8 cellular contexts compared by ENCODE assay signal in genomic region chr19:34359140-34359953, GRCh38. TPM values are rescaled to one million over a fixed set of nuclear protein-coding genes. Genes with fewer than 3 reads are reported as not detected.
DNase-seq lines count a peak whose midpoint lies in the region; ATAC-seq and TF ChIP-seq lines count a peak whose summit lies in the region.

No MANE protein-coding gene starts in this region.

- no peaks in the 10 kb centered on the region for H3K9me3 Mint-ChIP-seq in activated naive CD8-positive, alpha-beta T cell treated with anti-CD3 and anti-CD28 coated beads for 36 hours

- peak; percentile 75 for TF ChIP-seq CTCF in GM12872 (IDR thresholded peaks at IDR 0.05; ENCODE audit: insufficient read depth, low read depth, low read length)
- peak; percentile 63 for TF ChIP-seq CTCF in parathyroid adenoma (IDR thresholded peaks at IDR 0.05)
- peak; percentile 36 to 69 (median 42) for TF ChIP-seq CTCF in tibial nerve (IDR thresholded peaks at IDR 0.05)

- H3K27me3 ChIP-seq in parathyroid adenoma (ENCODE audit: control insufficient read depth, insufficient read depth, low read length) (no peaks in the 10 kb centered on the region), tibial nerve (no peaks in the 10 kb centered on the region)

- H3K4me2 ChIP-seq in parathyroid adenoma (ENCODE audit: low read length) = peak overlapping the region; percentile 70

- H3K9ac ChIP-seq in parathyroid adenoma = no peak overlapping the region

- peak overlapping the region; percentile 45 for H3K4me3 ChIP-seq in parathyroid adenoma (ENCODE audit: low read depth, low read length)
- peak overlapping the region; percentile 25 to 59 (median 50) for H3K4me3 ChIP-seq in tibial nerve

- H3K27ac ChIP-seq in parathyroid adenoma = peak overlapping the region; percentile 87
- H3K27ac ChIP-seq in tibial nerve = peak overlapping the region; percentile 71 to 97 (median 87)

- 5 to 7% methylated on average over 39 to 61 of the region's 61 CpGs for WGBS in tibial nerve, 2 donors

- no peaks in the 10 kb centered on the region for H3K79me2 ChIP-seq in parathyroid adenoma

- H3K4me1 ChIP-seq in parathyroid adenoma (peaks cover 12% of the 10 kb centered on the region), tibial nerve (peaks cover 0 to 17% (median 6%) of the 10 kb centered on the region in 4 donors)

- ATAC-seq in HG02642 (IDR thresholded peaks at IDR 0.05; ENCODE audit: poor library complexity, unreplicated experiment) (peak; percentile 94), SK-N-SH treated with all-trans-retinoic acid at 6 μM for 48 hours (peak; percentile 97), Right ventricle myocardium superior (ENCODE audit: poor library complexity) (peak; percentile 97)

- H3K27me3 Mint-ChIP-seq in activated naive CD8-positive, alpha-beta T cell treated with anti-CD3 and anti-CD28 coated beads for 36 hours = no peaks in the 10 kb centered on the region

- peaks cover 36% of the 10 kb centered on the region for H3K4me1 Mint-ChIP-seq in activated naive CD8-positive, alpha-beta T cell treated with anti-CD3 and anti-CD28 coated beads for 36 hours

- H3K27ac Mint-ChIP-seq in activated naive CD8-positive, alpha-beta T cell treated with anti-CD3 and anti-CD28 coated beads for 36 hours = peak overlapping the region; percentile 86

- H3K9me3 ChIP-seq in parathyroid adenoma (ENCODE audit: control insufficient read depth, low read length) (no peaks in the 10 kb centered on the region), tibial nerve (no peaks in the 10 kb centered on the region)

- H3K36me3 Mint-ChIP-seq in activated naive CD8-positive, alpha-beta T cell treated with anti-CD3 and anti-CD28 coated beads for 36 hours = peaks cover 4% of the 10 kb centered on the region

- TF ChIP-seq POLR2A in tibial nerve (IDR thresholded peaks at IDR 0.05) = peak in 1 of 2 donors; percentile 66

- TF ChIP-seq EP300 in tibial nerve (IDR thresholded peaks at IDR 0.05) = peak; percentile 86 to 93

- intact Hi-C loops in Right ventricle myocardium superior (cut with DNase I) = no loop called here

- H3K36me3 ChIP-seq in parathyroid adenoma (ENCODE audit: control insufficient read depth, insufficient read depth, low read length) (no peaks in the 10 kb centered on the region), tibial nerve (peaks cover 0 to 21% (median 0%) of the 10 kb centered on the region in 3 donors)

- H2AFZ ChIP-seq in parathyroid adenoma = peak overlapping the region; percentile 93

- H3K4me3 Mint-ChIP-seq in activated naive CD8-positive, alpha-beta T cell treated with anti-CD3 and anti-CD28 coated beads for 36 hours = peak overlapping the region; percentile 80

- DNase-seq in NCI-H1092 treated with DMSO at 0.1 percent for 48 hours (lab: John Stamatoyannopoulos, UW) (peak; percentile 90), Right ventricle myocardium superior (peak; percentile 98), tibial nerve (ENCODE audit: low spot score in 2 of 2) (peak; percentile 87 to 89)
- DNase-seq in activated naive CD8-positive, alpha-beta T cell treated with anti-CD3 and anti-CD28 coated beads for 36 hours = peak; percentile 99

TF ChIP-seq in SK-N-SH treated with all-trans-retinoic acid at 6 μM for 48 hours, 23 proteins besides CTCF, POLR2A, EP300 and RAD21:
- TF ChIP-seq ARNTL (CRISPR knock-in tag; IDR thresholded peaks at IDR 0.05; ENCODE audit: borderline replicate concordance, low read depth) (no peak), TCF4 (CRISPR knock-in tag; IDR thresholded peaks at IDR 0.05; ENCODE audit: borderline replicate concordance) (no peak), ZNF70 (CRISPR knock-in tag; IDR thresholded peaks at IDR 0.05) (no peak), TSHZ2 (CRISPR knock-in tag; IDR thresholded peaks at IDR 0.05) (no peak), ZNF565 (CRISPR knock-in tag; conservative IDR thresholded peaks at IDR 0.05; ENCODE audit: low read depth) (no peak), ZFP3 (CRISPR knock-in tag; IDR thresholded peaks at IDR 0.05) (no peak), ZNF8 (CRISPR knock-in tag; IDR thresholded peaks at IDR 0.05) (no peak), TOX (CRISPR knock-in tag; IDR thresholded peaks at IDR 0.05; ENCODE audit: borderline replicate concordance) (no peak), PPARA (CRISPR knock-in tag; IDR thresholded peaks at IDR 0.05; ENCODE audit: borderline replicate concordance) (no peak), RARB (CRISPR knock-in tag; IDR thresholded peaks at IDR 0.05) (no peak), CREB5 (CRISPR knock-in tag; IDR thresholded peaks at IDR 0.05; ENCODE audit: low read depth) (no peak), ISL1 (CRISPR knock-in tag; IDR thresholded peaks at IDR 0.05) (no peak), ESRRG (CRISPR knock-in tag; IDR thresholded peaks at IDR 0.05) (no peak)
- TF ChIP-seq, protein P1, sequence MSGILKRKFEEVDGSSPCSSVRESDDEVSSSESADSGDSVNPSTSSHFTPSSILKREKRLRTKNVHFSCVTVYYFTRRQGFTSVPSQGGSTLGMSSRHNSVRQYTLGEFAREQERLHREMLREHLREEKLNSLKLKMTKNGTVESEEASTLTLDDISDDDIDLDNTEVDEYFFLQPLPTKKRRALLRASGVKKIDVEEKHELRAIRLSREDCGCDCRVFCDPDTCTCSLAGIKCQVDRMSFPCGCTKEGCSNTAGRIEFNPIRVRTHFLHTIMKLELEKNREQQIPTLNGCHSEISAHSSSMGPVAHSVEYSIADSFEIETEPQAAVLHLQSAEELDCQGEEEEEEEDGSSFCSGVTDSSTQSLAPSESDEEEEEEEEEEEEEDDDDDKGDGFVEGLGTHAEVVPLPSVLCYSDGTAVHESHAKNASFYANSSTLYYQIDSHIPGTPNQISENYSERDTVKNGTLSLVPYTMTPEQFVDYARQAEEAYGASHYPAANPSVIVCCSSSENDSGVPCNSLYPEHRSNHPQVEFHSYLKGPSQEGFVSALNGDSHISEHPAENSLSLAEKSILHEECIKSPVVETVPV (CRISPR knock-in tag; IDR thresholded peaks at IDR 0.05) = no peak
- TF ChIP-seq, protein P2, sequence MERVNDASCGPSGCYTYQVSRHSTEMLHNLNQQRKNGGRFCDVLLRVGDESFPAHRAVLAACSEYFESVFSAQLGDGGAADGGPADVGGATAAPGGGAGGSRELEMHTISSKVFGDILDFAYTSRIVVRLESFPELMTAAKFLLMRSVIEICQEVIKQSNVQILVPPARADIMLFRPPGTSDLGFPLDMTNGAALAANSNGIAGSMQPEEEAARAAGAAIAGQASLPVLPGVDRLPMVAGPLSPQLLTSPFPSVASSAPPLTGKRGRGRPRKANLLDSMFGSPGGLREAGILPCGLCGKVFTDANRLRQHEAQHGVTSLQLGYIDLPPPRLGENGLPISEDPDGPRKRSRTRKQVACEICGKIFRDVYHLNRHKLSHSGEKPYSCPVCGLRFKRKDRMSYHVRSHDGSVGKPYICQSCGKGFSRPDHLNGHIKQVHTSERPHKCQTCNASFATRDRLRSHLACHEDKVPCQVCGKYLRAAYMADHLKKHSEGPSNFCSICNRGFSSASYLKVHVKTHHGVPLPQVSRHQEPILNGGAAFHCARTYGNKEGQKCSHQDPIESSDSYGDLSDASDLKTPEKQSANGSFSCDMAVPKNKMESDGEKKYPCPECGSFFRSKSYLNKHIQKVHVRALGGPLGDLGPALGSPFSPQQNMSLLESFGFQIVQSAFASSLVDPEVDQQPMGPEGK (CRISPR knock-in tag; IDR thresholded peaks at IDR 0.05; ENCODE audit: borderline replicate concordance) = no peak

RNA-seq across cellular contexts. Expression of gene GPI, which starts 5.6 kb away (rescaled TPM):
- 100 to 1,000 TPM; 698 to 708 TPM for total RNA-seq in activated naive CD8-positive, alpha-beta T cell treated with anti-CD3 and anti-CD28 coated beads for 36 hours
- 500 TPM for total RNA-seq in Right ventricle myocardium superior
- total RNA-seq in tibial nerve = 100 to 1,000 TPM; 156 to 233 (median 177) TPM

RNA-seq across cellular contexts. Expression of gene PDCD2L, which starts 44.9 kb away (rescaled TPM):
- total RNA-seq in activated naive CD8-positive, alpha-beta T cell treated with anti-CD3 and anti-CD28 coated beads for 36 hours = 10 to 100 TPM; 42.0 to 43.7 TPM
- 10.4 TPM for total RNA-seq in Right ventricle myocardium superior
- 10 to 100 TPM in 3 of 4 donors, 1 to 10 TPM in 1; 9.8 to 16.2 (median 12.2) TPM for total RNA-seq in tibial nerve

Comparison
In these comparisons a context has a peak if more than half of its experiments do, and no peak if none do; other contexts are left out.
1. Peak in every context shown above with its lines: DNase-seq, ATAC-seq, H3K4me3 ChIP-seq and H3K27ac ChIP-seq.